Comparison of ENCODE assay signal across 8 cellular contexts in genomic region chr1:155044812-155045690, GRCh38. TPM values are rescaled to one million over a fixed set of nuclear protein-coding genes. Genes with fewer than 3 reads are reported as not detected.
DNase-seq lines count a peak whose midpoint lies in the region; ATAC-seq and TF ChIP-seq lines count a peak whose summit lies in the region.

No MANE protein-coding gene starts in this region.

- no peaks in the 10 kb centered on the region; the same call in 1 of the 2 replicates for H4K20me1 ChIP-seq in IMR-90 (ENCODE audit: insufficient read depth, low read length)

- no peak overlapping the region for H4K8ac ChIP-seq in IMR-90 (ENCODE audit: low read depth in 2 of 2, low read length in 2 of 2)

- no peak for TF ChIP-seq POLR2A in IMR-90 (IDR thresholded peaks at IDR 0.05; ENCODE audit: low read depth, low read length)
- TF ChIP-seq POLR2A in gastroesophageal sphincter (IDR thresholded peaks at IDR 0.05) = no peak

- H2BK15ac ChIP-seq in IMR-90 (ENCODE audit: low read depth, low read length) = no peak overlapping the region

- peaks cover 38% of the 10 kb centered on the region for H3K27me3 Mint-ChIP-seq in activated naive CD4-positive, alpha-beta T cell treated with anti-CD3 and anti-CD28 coated beads, Interleukin-2, amount 10 ng/mL, durations not matched to agents 7 days and 5 days

- H3K4me1 ChIP-seq in IMR-90 (ENCODE audit: control insufficient read depth, insufficient read depth, low read length) = peaks cover 9% of the 10 kb centered on the region
- peaks cover 0 to 20% (median 7%) of the 10 kb centered on the region in 3 donors for H3K4me1 ChIP-seq in gastroesophageal sphincter

- H3K4me3 ChIP-seq in IMR-90 (ENCODE audit: insufficient read depth, low read depth, low read length) (no peak overlapping the region), gastroesophageal sphincter (no peak overlapping the region)

- H3K9ac ChIP-seq in IMR-90 (ENCODE audit: low read depth, low read length) = no peak overlapping the region

- H4K91ac ChIP-seq in IMR-90 (ENCODE audit: insufficient read depth, low read depth, low read length) = no peak overlapping the region

- ATAC-seq in IMR-90 (ENCODE audit: low read depth) (peak; percentile 98), gastroesophageal sphincter (peak; percentile 87), GM18858 (IDR thresholded peaks at IDR 0.05; ENCODE audit: unreplicated experiment) (no peak), GM21737 (IDR thresholded peaks at IDR 0.05; ENCODE audit: unreplicated experiment) (no peak)

- no TSS peak for BruUV-seq in IMR-90 (replicated peaks; lab: Mats Ljungman, UMichigan)

- no peak overlapping the region for H2BK5ac ChIP-seq in IMR-90 (ENCODE audit: low read depth, low read length, poor library complexity, severe bottlenecking)

- peak overlapping the region; percentile 40; the same call in 1 of the 2 replicates for H2AK5ac ChIP-seq in IMR-90 (ENCODE audit: low read depth, low read length)

- H4K5ac ChIP-seq in IMR-90 (ENCODE audit: low read depth, low read length) = no peak overlapping the region

- H3K4me2 ChIP-seq in IMR-90 (ENCODE audit: low read depth, low read length) = no peak overlapping the region

- TF ChIP-seq RAD21 in IMR-90 (IDR thresholded peaks at IDR 0.05; ENCODE audit: low read length) = peak; percentile 74

- H3K9me3 ChIP-seq in IMR-90 (ENCODE audit: control insufficient read depth, insufficient read depth, low read length) (no peaks in the 10 kb centered on the region), gastroesophageal sphincter (no peaks in the 10 kb centered on the region)

- 64% methylated on average over 3 of the region's 7 CpGs; no CpG with 5 or more reads in 1 of the 2 experiments for WGBS in IMR-90 (ENCODE audit: extremely low coverage in 2 of 2, insufficient read length in 1 of 2), 2 experiments
- WGBS in gastroesophageal sphincter (ENCODE audit: low coverage in 1 of 2), 2 donors = 30 to 44% methylated on average over 4 to 6 of the region's 7 CpGs

- H3K23ac ChIP-seq in IMR-90 (ENCODE audit: low read depth, low read length) = no peak overlapping the region

- POLR2A ChIA-PET in IMR-90 (lab: Charles Lee; ENCODE audit: unreplicated experiment) = interaction anchor here (0.6 kb wide), 1 partner anchor 1104 kb away, joined by 10 read pairs; no protein-coding TSS in a partner anchor

- peak; percentile 82 for TF ChIP-seq CTCF in IMR-90 (conservative IDR thresholded peaks at IDR 0.05; ENCODE audit: low read depth, low read length)
- peak in 3 of 4 experiments; percentile 73 to 81 (median 74) for TF ChIP-seq CTCF in gastroesophageal sphincter (IDR thresholded peaks at IDR 0.05)

- H3K36me3 ChIP-seq in IMR-90 (ENCODE audit: control insufficient read depth, insufficient read depth, low read length) (no peaks in the 10 kb centered on the region), gastroesophageal sphincter (no peaks in the 10 kb centered on the region)

- TF ChIP-seq EP300 in gastroesophageal sphincter (IDR thresholded peaks at IDR 0.05) = no peak

- intact Hi-C loops in IMR-90 (cut with micrococcal nuclease) = loop anchor here (1.0 kb wide), 1 partner anchor 39 kb away; no protein-coding TSS in a partner anchor

- H3K36me3 Mint-ChIP-seq in activated naive CD4-positive, alpha-beta T cell treated with anti-CD3 and anti-CD28 coated beads, Interleukin-2, amount 10 ng/mL, durations not matched to agents 7 days and 5 days = no peaks in the 10 kb centered on the region

- H3K14ac ChIP-seq in IMR-90 (replicated peaks; ENCODE audit: low read depth, low read length) = no peak overlapping the region

- H3K4me1 Mint-ChIP-seq in activated naive CD4-positive, alpha-beta T cell treated with anti-CD3 and anti-CD28 coated beads, Interleukin-2, amount 10 ng/mL, durations not matched to agents 7 days and 5 days = peaks cover 20% of the 10 kb centered on the region

- H3K18ac ChIP-seq in IMR-90 (ENCODE audit: low read depth, low read length) = no peak overlapping the region

- H3K4ac ChIP-seq in IMR-90 (ENCODE audit: low read depth, low read length) = peak overlapping the region; percentile 34; the same call in 1 of the 2 replicates

- no peak overlapping the region for H3K56ac ChIP-seq in IMR-90 (ENCODE audit: extremely low read depth, insufficient read depth, low read length)

- H3K79me1 ChIP-seq in IMR-90 (ENCODE audit: low read depth in 1 of 2, low read length in 2 of 2) = no peaks in the 10 kb centered on the region

- peak overlapping the region; percentile 81 for H2AFZ ChIP-seq in IMR-90 (replicated peaks; ENCODE audit: low read length, poor library complexity)

- dilution Hi-C loops in IMR-90 (cut with HindIII; ENCODE audit: low sequenced_read_pairs, unreplicated experiment) = no loop called here

- H3K9me3 Mint-ChIP-seq in activated naive CD4-positive, alpha-beta T cell treated with anti-CD3 and anti-CD28 coated beads, Interleukin-2, amount 10 ng/mL, durations not matched to agents 7 days and 5 days = no peaks in the 10 kb centered on the region

- H3K27ac Mint-ChIP-seq in activated naive CD4-positive, alpha-beta T cell treated with anti-CD3 and anti-CD28 coated beads, Interleukin-2, amount 10 ng/mL, durations not matched to agents 7 days and 5 days = no peak overlapping the region

- no peak overlapping the region for H3K4me3 Mint-ChIP-seq in activated naive CD4-positive, alpha-beta T cell treated with anti-CD3 and anti-CD28 coated beads, Interleukin-2, amount 10 ng/mL, durations not matched to agents 7 days and 5 days

- H3K9me1 ChIP-seq in IMR-90 (ENCODE audit: insufficient read depth, low read length) = peaks cover 7% of the 10 kb centered on the region; the same call in 1 of the 2 replicates

- H3K27ac ChIP-seq in IMR-90 (ENCODE audit: insufficient read depth, low read length) (no peak overlapping the region), gastroesophageal sphincter (peak overlapping the region in 1 of 4 donors; percentile 23)

- in situ Hi-C loops in IMR-90 (cut with MboI; ENCODE audit: low sequenced_read_pairs) = no loop called here

- CTCF ChIA-PET in IMR-90 (lab: Yijun Ruan, JAX) = interaction anchor here (0.8 to 2.4 kb wide), 8 partner anchors 10 to 46 kb away, joined by 3 to 12 read pairs (median 4); no protein-coding TSS in a partner anchor
- CTCF ChIA-PET in activated naive CD4-positive, alpha-beta T cell treated with anti-CD3 and anti-CD28 coated beads, Interleukin-2, amount 10 ng/mL, durations not matched to agents 7 days and 5 days (lab: Charles Lee) = interaction anchor here (1.0 to 17.5 kb wide), 12 partner anchors 13 to 485 kb away, joined by 3 to 220 read pairs (median 7); partner anchors contain the start of genes ADAM15 and EFNA4

- no peak overlapping the region for H2BK120ac ChIP-seq in IMR-90 (ENCODE audit: low read depth, low read length)

- H2BK20ac ChIP-seq in IMR-90 (ENCODE audit: low read depth, low read length) = no peak overlapping the region

- DNase-seq in DMS153 treated with DMSO at 0.1 percent for 48 hours (lab: John Stamatoyannopoulos, UW; ENCODE audit: unreplicated experiment) (peak; percentile 90), IMR-90 (peak; percentile 75), RPMI8226 (peak; percentile 97), occipital lobe (lab: John Stamatoyannopoulos, UW) (peak; percentile 47)
- DNase-seq in activated naive CD4-positive, alpha-beta T cell treated with anti-CD3 and anti-CD28 coated beads, Interleukin-2, amount 10 ng/mL, durations not matched to agents 7 days and 5 days = peak; percentile 83

- H3K27me3 ChIP-seq in IMR-90 (ENCODE audit: control insufficient read depth, insufficient read depth, low read length) (peaks cover 12% of the 10 kb centered on the region; the same call in 1 of the 2 replicates), gastroesophageal sphincter (no peaks in the 10 kb centered on the region)

- peak overlapping the region; percentile 71 for H2AK9ac ChIP-seq in IMR-90 (replicated peaks; ENCODE audit: low read depth, low read length, poor library complexity)

TF ChIP-seq in IMR-90, 13 proteins besides CTCF, POLR2A, EP300 and RAD21:
- TF ChIP-seq MXI1 (IDR thresholded peaks at IDR 0.05; ENCODE audit: borderline replicate concordance, low read depth, low read length) (no peak), SMC3 (IDR thresholded peaks at IDR 0.05; ENCODE audit: low read depth, low read length) (peak; percentile 78)

RNA-seq across cellular contexts. Expression of gene ADAM15, which starts 6.1 kb away (rescaled TPM):
- total RNA-seq in IMR-90 (2012; rRNA removed) (25.6 and 29.7 TPM in 2 replicates), gastroesophageal sphincter (100 to 1,000 TPM in 2 of 4 donors, 10 to 100 TPM in 2; 65.4 to 115 (median 100.0) TPM), occipital lobe (13.3 TPM)
- polyA plus RNA-seq in IMR-90 (2012; rRNA removed) = 52.4 and 65.6 TPM in 2 replicates
- 37.6 and 68.1 TPM in 2 replicates for polyA plus RNA-seq in IMR-90 (2012; cell fraction: cytosol; rRNA removed)
- 71.0 and 198 TPM in 2 replicates for polyA plus RNA-seq in IMR-90 (2012; cell fraction: nucleus; rRNA removed; ENCODE audit: low replicate concordance)

RNA-seq across cellular contexts. Expression of gene DCST1, which starts 11.4 kb away (rescaled TPM):
- not detected in 2 replicates for total RNA-seq in IMR-90 (2012; rRNA removed)
- not detected in 2 replicates for polyA plus RNA-seq in IMR-90 (2012; rRNA removed)
- not detected in 2 replicates for polyA plus RNA-seq in IMR-90 (2012; cell fraction: cytosol; rRNA removed)
- polyA plus RNA-seq in IMR-90 (2012; cell fraction: nucleus; rRNA removed; ENCODE audit: low replicate concordance) = 0.03 TPM in 1 of 2 replicates, not detected in the other
- not detected for total RNA-seq in gastroesophageal sphincter
- not detected for total RNA-seq in occipital lobe

RNA-seq across cellular contexts. Expression of gene DCST2, which starts 11.5 kb away (rescaled TPM):
- total RNA-seq in IMR-90 (2012; rRNA removed) (not detected in 2 replicates), gastroesophageal sphincter (under 1 TPM in 2 of 4 donors, not detected in 2; 0.35 to 0.54 TPM), occipital lobe (0.16 TPM)
- 0.14 and 0.30 TPM in 2 replicates for polyA plus RNA-seq in IMR-90 (2012; rRNA removed)
- 0.04 and 0.19 TPM in 2 replicates for polyA plus RNA-seq in IMR-90 (2012; cell fraction: cytosol; rRNA removed)
- polyA plus RNA-seq in IMR-90 (2012; cell fraction: nucleus; rRNA removed; ENCODE audit: low replicate concordance) = 2.9 TPM in 2 replicates

RNA-seq across cellular contexts. Expression of gene EFNA4, which starts 18.5 kb away (rescaled TPM):
- total RNA-seq in IMR-90 (2012; rRNA removed) = 3.3 and 3.8 TPM in 2 replicates
- 11.8 and 16.3 TPM in 2 replicates for polyA plus RNA-seq in IMR-90 (2012; rRNA removed)
- polyA plus RNA-seq in IMR-90 (2012; cell fraction: cytosol; rRNA removed) = 11.9 and 15.9 TPM in 2 replicates
- 7.3 and 9.8 TPM in 2 replicates for polyA plus RNA-seq in IMR-90 (2012; cell fraction: nucleus; rRNA removed; ENCODE audit: low replicate concordance)
- total RNA-seq in gastroesophageal sphincter = 1 to 10 TPM in 3 of 4 donors, under 1 TPM in 1; 0.81 to 5.8 (median 2.3) TPM
- 0.62 TPM for total RNA-seq in occipital lobe

RNA-seq across cellular contexts. Expression of gene EFNA3, which starts 33.6 kb away (rescaled TPM):
- total RNA-seq in IMR-90 (2012; rRNA removed) = 0.56 and 0.72 TPM in 2 replicates
- 1.6 TPM in 2 replicates for polyA plus RNA-seq in IMR-90 (2012; rRNA removed)
- polyA plus RNA-seq in IMR-90 (2012; cell fraction: cytosol; rRNA removed) = 0.75 and 1.8 TPM in 2 replicates
- polyA plus RNA-seq in IMR-90 (2012; cell fraction: nucleus; rRNA removed; ENCODE audit: low replicate concordance) = 1.4 and 1.5 TPM in 2 replicates
- under 1 TPM in 2 of 4 donors, not detected in 2; 0.27 to 0.77 TPM for total RNA-seq in gastroesophageal sphincter
- total RNA-seq in occipital lobe = 7.6 TPM

Comparison
In these comparisons a context has a peak if more than half of its experiments do, and no peak if none do; other contexts are left out.
1. DNase-seq: peak in every context shown above with its lines; median percentile 97 in RPMI8226; 90 in DMS153 treated with DMSO at 0.1 percent for 48 hours; 83 in activated naive CD4-positive, alpha-beta T cell treated with anti-CD3 and anti-CD28 coated beads, Interleukin-2, amount 10 ng/mL, durations not matched to agents 7 days and 5 days; 75 in IMR-90; 47 in occipital lobe.
2. ATAC-seq: peak in IMR-90 (single experiment) and gastroesophageal sphincter (single experiment); none in GM18858 (single experiment) and GM21737 (single experiment).